9 cellular contexts compared by ENCODE assay signal in the genomic region with DNA sequence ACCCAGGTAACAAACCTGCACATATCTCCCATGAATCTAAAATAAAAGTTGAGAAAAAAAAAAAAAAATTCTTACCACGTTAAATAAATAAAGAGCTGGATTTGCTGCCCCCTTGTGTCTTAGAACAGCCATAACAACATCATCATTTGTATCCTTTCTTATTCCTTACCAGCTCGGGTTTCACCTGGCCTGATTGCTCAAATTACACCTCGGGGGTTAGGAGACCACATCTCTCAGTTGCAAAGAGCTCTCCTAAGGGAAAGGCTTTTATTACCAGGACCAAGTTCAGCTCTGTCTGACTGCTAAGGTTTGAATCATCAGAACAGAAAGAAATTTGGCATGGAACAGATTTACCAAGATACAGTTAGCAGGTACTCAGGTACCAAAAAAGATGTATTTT. TPM values are rescaled to one million over a fixed set of nuclear protein-coding genes. Genes with fewer than 3 reads are reported as not detected.
DNase-seq lines count a peak whose midpoint lies in the region; TF ChIP-seq lines count a peak whose summit lies in the region.
"Had no signal": no experiment of that assay in that cellular context is flagged by ENCODE, and none has a peak within 500 bp of the region (broad histone marks: within the 10 kb centered on the region; RNA-seq: fewer than 3 reads in every experiment).

No MANE protein-coding gene starts in this region.

- H3K36me3 ChIP-seq in A673 (ENCODE audit: insufficient read depth, low read length, poor library complexity, severe bottlenecking) (no peaks in the 10 kb centered on the region), SU-DHL-6 (ENCODE audit: low read length) (no peaks in the 10 kb centered on the region), liver (ENCODE audit: control insufficient read depth in 4 of 4, insufficient read depth in 3 of 4, low read depth in 1 of 4, low read length in 3 of 4) (no peaks in the 10 kb centered on the region), tibial nerve (no peaks in the 10 kb centered on the region)

- H3K9ac ChIP-seq in SU-DHL-6 (ENCODE audit: low read length) (no peak overlapping the region), liver (ENCODE audit: low read depth in 1 of 2, low read length in 2 of 2) (no peak overlapping the region)

- H3K27me3 ChIP-seq in A673 (replicated peaks; ENCODE audit: insufficient read depth, low read depth, low read length, poor library complexity) (no peaks in the 10 kb centered on the region), SU-DHL-6 (ENCODE audit: low read length) (no peaks in the 10 kb centered on the region), liver (ENCODE audit: control insufficient read depth in 4 of 4, insufficient read depth in 4 of 4, low read length in 3 of 4) (no peaks in the 10 kb centered on the region), tibial nerve (no peaks in the 10 kb centered on the region)

- no peak overlapping the region for H3K4me2 ChIP-seq in SU-DHL-6 (ENCODE audit: low read depth, low read length, poor library complexity, severe bottlenecking)

- CTCF ChIA-PET in A673 (lab: Charles Lee), result interaction anchor here (0.6 to 2.6 kb wide), 23 partner anchors 12 to 1222 kb away, joined by 3 to 59 read pairs (median 4); partner anchors contain the start of gene RPL39L

- H3K9me2 ChIP-seq in SU-DHL-6 (replicated peaks; ENCODE audit: insufficient read depth, low read length), result no peaks in the 10 kb centered on the region

- H3K27ac ChIP-seq in A673 (ENCODE audit: low read depth, low read length, poor library complexity, severe bottlenecking) (no peak overlapping the region), SU-DHL-6 (ENCODE audit: low read depth, low read length) (no peak overlapping the region), liver (ENCODE audit: low read depth in 1 of 2, low read length in 2 of 2) (no peak overlapping the region), tibial nerve (no peak overlapping the region)

- no peaks in the 10 kb centered on the region for H3F3A ChIP-seq in SU-DHL-6 (ENCODE audit: insufficient read depth)

- WGBS in liver, result 0% methylated on average over 3 of the region's 3 CpGs
- 0 to 3% methylated on average over 3 of the region's 3 CpGs for WGBS in tibial nerve, 2 donors

- H3K9me3 ChIP-seq in A673 (ENCODE audit: low read depth, low read length, poor library complexity, severe bottlenecking) (no peaks in the 10 kb centered on the region), SU-DHL-6 (ENCODE audit: insufficient read depth, low read length) (no peaks in the 10 kb centered on the region), liver (ENCODE audit: control insufficient read depth in 4 of 4, low read length in 3 of 4) (peaks cover 0 to under 1% (median 0%) of the 10 kb centered on the region in 4 donors), tibial nerve (peaks cover 0 to 3% (median 0%) of the 10 kb centered on the region in 4 donors)

- intact Hi-C loops in A673 (cut with micrococcal nuclease; ENCODE audit: unreplicated experiment), result loop anchor here (1.0 kb wide), 1 partner anchor 316 kb away; no protein-coding TSS in a partner anchor

- TF ChIP-seq POLR2A in tibial nerve (IDR thresholded peaks at IDR 0.05), result no peak

- no TSS peak for BruUV-seq in A673 (replicated peaks; lab: Mats Ljungman, UMichigan)

- H3K79me2 ChIP-seq in SU-DHL-6 (ENCODE audit: insufficient read depth, low read length), result no peaks in the 10 kb centered on the region

- TF ChIP-seq CTCF in A673 (conservative IDR thresholded peaks at IDR 0.05; ENCODE audit: low read depth, low read length) (peak; percentile 81), GM12872 (IDR thresholded peaks at IDR 0.05; ENCODE audit: insufficient read depth, low read depth, low read length) (peak; percentile 61), SU-DHL-6 (IDR thresholded peaks at IDR 0.05; ENCODE audit: insufficient read depth, low read length, poor library complexity, severe bottlenecking) (peak; percentile 64), liver (IDR thresholded peaks at IDR 0.05; ENCODE audit: low read depth, low read length, missing input control) (peak; percentile 74), tibial nerve (IDR thresholded peaks at IDR 0.05) (peak; percentile 59 to 73 (median 62))

- H3K4me1 ChIP-seq in A673 (ENCODE audit: insufficient read depth, low read length, poor library complexity, severe bottlenecking), result peaks cover 4% of the 10 kb centered on the region
- H3K4me1 ChIP-seq in liver (ENCODE audit: control insufficient read depth in 4 of 4, insufficient read depth in 4 of 4, low read length in 3 of 4), result peaks cover 0 to 3% (median under 1%) of the 10 kb centered on the region in 4 donors
- peaks cover 0 to 6% (median 0%) of the 10 kb centered on the region in 4 donors for H3K4me1 ChIP-seq in tibial nerve

- H4K20me1 ChIP-seq in SU-DHL-6 (ENCODE audit: low read depth, low read length), result no peaks in the 10 kb centered on the region

- POLR2A ChIA-PET in A673 (lab: Charles Lee; ENCODE audit: low non-redundant PET), result interaction anchor here (0.6 kb wide), 3 partner anchors 78 to 551 kb away, joined by 3 to 10 read pairs (median 9); no protein-coding TSS in a partner anchor

- peak; percentile 86 to 87 for TF ChIP-seq RAD21 in liver (IDR thresholded peaks at IDR 0.05)

- no peak for TF ChIP-seq EP300 in tibial nerve (IDR thresholded peaks at IDR 0.05)

- DNase-seq in A673 (ENCODE audit: low spot score) (peak; percentile 74), NCI-H1694 treated with DMSO at 0.1 percent for 48 hours (lab: John Stamatoyannopoulos, UW) (peak; percentile 61), dedifferentiated amniotic fluid mesenchymal stem cell (ENCODE audit: extremely low spot score) (peak; percentile 76), tibial nerve (ENCODE audit: low spot score in 2 of 2) (peak in 1 of 2 donors; percentile 62), UCSD-AML1 (lab: John Stamatoyannopoulos, UW; ENCODE audit: unreplicated experiment) (no peak)

- H3K4me3 ChIP-seq in A673 (ENCODE audit: low read depth, low read length, poor library complexity, severe bottlenecking) (no peak overlapping the region), SU-DHL-6 (ENCODE audit: insufficient read depth, low read length, poor library complexity, severe bottlenecking) (no peak overlapping the region), liver (ENCODE audit: low read depth in 1 of 3, low read length in 3 of 3) (no peak overlapping the region), tibial nerve (no peak overlapping the region)

- no peak overlapping the region for H2AFZ ChIP-seq in SU-DHL-6 (ENCODE audit: low read depth, low read length, severe bottlenecking)

TF ChIP-seq in liver, 16 proteins besides CTCF, POLR2A, EP300 and RAD21:
- TF ChIP-seq JUND (IDR thresholded peaks at IDR 0.05), result no peak
- TF ChIP-seq SP1 (IDR thresholded peaks at IDR 0.05), result no peak
- TF ChIP-seq FOXA2 (IDR thresholded peaks at IDR 0.05), result peak; percentile 38

RNA-seq across cellular contexts. Expression of gene RPL39L, which starts 25.8 kb away (rescaled TPM):
- total RNA-seq in A673 (2021), result 35.3 and 43.2 TPM in 2 replicates
- 1 to 10 TPM; 1.1 to 6.6 TPM for total RNA-seq in liver
- polyA plus RNA-seq in liver, result 1 to 10 TPM; 4.2 TPM
- total RNA-seq in tibial nerve, result 10 to 100 TPM in 2 of 4 donors, 1 to 10 TPM in 2; 1.4 to 15.0 (median 10.7) TPM

RNA-seq across cellular contexts. Expression of gene RTP1, which starts 32.1 kb away (rescaled TPM):
- total RNA-seq in A673 (2021) (not detected in 2 replicates), liver (not detected), tibial nerve (not detected)
- polyA plus RNA-seq in liver, result not detected
- total RNA-seq: lower leg skin had no signal
